Comparison of ENCODE assay signal across 18 cellular contexts in the genomic region with DNA sequence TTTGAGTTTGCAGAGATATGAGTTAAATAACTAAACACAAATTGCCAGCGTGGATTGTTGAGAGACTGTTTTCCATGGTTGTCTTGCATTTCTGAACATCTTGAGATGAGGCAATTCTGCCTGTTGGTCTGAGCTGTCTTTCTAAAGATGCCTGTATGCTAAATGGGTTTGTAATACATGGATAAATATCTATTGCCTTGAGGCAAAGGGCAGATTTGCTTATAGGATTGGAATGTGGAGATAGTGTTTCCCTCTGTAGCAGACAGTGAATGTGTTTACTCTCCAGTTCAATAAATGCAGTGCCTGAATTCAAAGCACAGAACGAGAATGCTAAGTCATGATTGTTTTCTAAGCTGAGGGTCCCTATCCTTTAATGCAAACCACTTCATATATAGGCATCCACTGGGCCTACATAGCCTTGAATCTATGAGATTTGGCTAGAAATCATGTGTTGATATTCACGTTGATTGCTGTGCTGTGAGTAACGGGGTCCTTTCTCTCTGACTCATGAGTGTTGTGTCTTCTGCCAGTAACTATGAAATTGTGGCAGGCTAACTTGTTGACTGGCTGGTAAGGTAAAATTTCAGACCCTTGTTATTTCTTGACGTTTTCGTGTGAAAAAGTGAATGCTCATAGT.
A peak's percentile ranks its signal among the peaks of the same experiment; 100 is the strongest.
DNase-seq lines count a peak whose midpoint lies in the region; ATAC-seq and TF ChIP-seq lines count a peak whose summit lies in the region.
"Had no signal": no experiment of that assay in that cellular context is flagged by ENCODE, and none has a peak within 500 bp of the region (broad histone marks: within the 10 kb centered on the region; RNA-seq: fewer than 3 reads in every experiment).

No MANE protein-coding gene starts in this region.

- H3K4me1 ChIP-seq in breast epithelium: no peaks in the 10 kb centered on the region
- H3K4me1 ChIP-seq: spleen, tibial nerve had no signal

- no peak for TF ChIP-seq CTCF in MCF 10A (IDR thresholded peaks at IDR 0.05; ENCODE audit: unreplicated experiment)
- no peak for TF ChIP-seq CTCF in breast epithelium (IDR thresholded peaks at IDR 0.05)
- TF ChIP-seq CTCF in fibroblast of the aortic adventitia (IDR thresholded peaks at IDR 0.05; ENCODE audit: insufficient read depth, low read length): no peak
- TF ChIP-seq CTCF in type B pancreatic cell (conservative IDR thresholded peaks at IDR 0.05): no peak

- DNase-seq in MCF 10A (ENCODE audit: unreplicated experiment) (peak; percentile 50), breast epithelium (ENCODE audit: low spot score in 2 of 2) (no peak), fibroblast of the aortic adventitia (ENCODE audit: low read depth) (peak; percentile 57), type B pancreatic cell (ENCODE audit: extremely low spot score, unreplicated experiment) (no peak), inferior parietal cortex (ENCODE audit: extremely low spot score) (no peak), GDM1 (lab: John Stamatoyannopoulos, UW) (no peak)
- DNase-seq: activated CD4-positive, alpha-beta T cell treated with anti-CD3 and anti-CD28 coated beads, Interleukin-2, amount 50 U/mL, for 1 hour; activated effector memory CD4-positive, alpha-beta T cell treated with Interleukin-2 at 50 U/mL for 16 hours; cerebellar nuclear complex; DMS79 treated with DMSO at 0.1 percent for 48 hours; kidney glomerular epithelial cell; naive thymus-derived CD8-positive, alpha-beta T cell; NCI-H1092; NCI-H69; spleen had no signal

- peaks cover 16% of the 10 kb centered on the region for H3K4me1 Mint-ChIP-seq in MCF 10A (ENCODE audit: insufficient read depth, unreplicated experiment)
- no peaks in the 10 kb centered on the region for H3K4me1 Mint-ChIP-seq in type B pancreatic cell (ENCODE audit: unreplicated experiment)
- H3K4me1 Mint-ChIP-seq: naive thymus-derived CD8-positive, alpha-beta T cell had no signal

- H3K4me3 ChIP-seq in breast epithelium: no peak overlapping the region
- no peak overlapping the region for H3K4me3 ChIP-seq in fibroblast of the aortic adventitia (ENCODE audit: low read depth, low read length)
- H3K4me3 ChIP-seq: spleen, tibial nerve had no signal

- no peaks in the 10 kb centered on the region for H3K9me3 ChIP-seq in breast epithelium
- H3K9me3 ChIP-seq: tibial nerve had no signal

- H3K27me3 ChIP-seq in breast epithelium: no peaks in the 10 kb centered on the region
- H3K27me3 ChIP-seq: spleen, tibial nerve had no signal

- intact Hi-C loops in MCF 10A (cut with micrococcal nuclease) (no loop called here), breast epithelium (cut with DNase I; ENCODE audit: low total_unique reads) (no loop called here)

- H3K9me3 Mint-ChIP-seq in MCF 10A (ENCODE audit: unreplicated experiment) (no peaks in the 10 kb centered on the region), type B pancreatic cell (no peaks in the 10 kb centered on the region)

- no peak for TF ChIP-seq POLR2A in breast epithelium (IDR thresholded peaks at IDR 0.05)

- H3K36me3 ChIP-seq in breast epithelium: no peaks in the 10 kb centered on the region
- H3K36me3 ChIP-seq: spleen, tibial nerve had no signal

- no peaks in the 10 kb centered on the region for H3K36me3 Mint-ChIP-seq in MCF 10A (ENCODE audit: insufficient read depth, unreplicated experiment)
- H3K36me3 Mint-ChIP-seq in type B pancreatic cell: no peaks in the 10 kb centered on the region

- POLR2A ChIA-PET in MCF 10A (lab: Yijun Ruan, JAX): interaction anchor here (0.5 to 0.8 kb wide), 2 partner anchors 48 to 348 kb away, joined by 3 read pairs; no protein-coding TSS in a partner anchor

- ATAC-seq in SK-N-SH treated with all-trans-retinoic acid at 6 μM for 48 hours (peak; percentile 97), GM18519 (IDR thresholded peaks at IDR 0.05; ENCODE audit: low FRiP score, unreplicated experiment) (no peak)
- ATAC-seq: naive thymus-derived CD8-positive, alpha-beta T cell had no signal

- no peak overlapping the region for H3K4me3 Mint-ChIP-seq in MCF 10A (ENCODE audit: unreplicated experiment)
- no peak overlapping the region for H3K4me3 Mint-ChIP-seq in type B pancreatic cell
- H3K4me3 Mint-ChIP-seq: naive thymus-derived CD8-positive, alpha-beta T cell had no signal

- no peak overlapping the region for H3K27ac ChIP-seq in breast epithelium
- H3K27ac ChIP-seq: spleen, tibial nerve had no signal

- CTCF ChIA-PET in MCF 10A (lab: Yijun Ruan, JAX): no interaction called here

- no TSS peak for BruUV-seq in MCF 10A (replicated peaks; lab: Mats Ljungman, UMichigan)

- no peaks in the 10 kb centered on the region for H3K27me3 Mint-ChIP-seq in MCF 10A (ENCODE audit: insufficient read depth, unreplicated experiment)
- no peaks in the 10 kb centered on the region for H3K27me3 Mint-ChIP-seq in type B pancreatic cell
- H3K27me3 Mint-ChIP-seq: naive thymus-derived CD8-positive, alpha-beta T cell had no signal

- H3K27ac Mint-ChIP-seq in MCF 10A (ENCODE audit: low read depth, unreplicated experiment) (peak overlapping the region; percentile 81), type B pancreatic cell (peak overlapping the region; percentile 25)
- H3K27ac Mint-ChIP-seq: naive thymus-derived CD8-positive, alpha-beta T cell had no signal

TF ChIP-seq in SK-N-SH treated with all-trans-retinoic acid at 6 μM for 48 hours, 23 proteins besides CTCF, POLR2A, EP300 and RAD21 (continues in another document):
- TF ChIP-seq, protein P1, sequence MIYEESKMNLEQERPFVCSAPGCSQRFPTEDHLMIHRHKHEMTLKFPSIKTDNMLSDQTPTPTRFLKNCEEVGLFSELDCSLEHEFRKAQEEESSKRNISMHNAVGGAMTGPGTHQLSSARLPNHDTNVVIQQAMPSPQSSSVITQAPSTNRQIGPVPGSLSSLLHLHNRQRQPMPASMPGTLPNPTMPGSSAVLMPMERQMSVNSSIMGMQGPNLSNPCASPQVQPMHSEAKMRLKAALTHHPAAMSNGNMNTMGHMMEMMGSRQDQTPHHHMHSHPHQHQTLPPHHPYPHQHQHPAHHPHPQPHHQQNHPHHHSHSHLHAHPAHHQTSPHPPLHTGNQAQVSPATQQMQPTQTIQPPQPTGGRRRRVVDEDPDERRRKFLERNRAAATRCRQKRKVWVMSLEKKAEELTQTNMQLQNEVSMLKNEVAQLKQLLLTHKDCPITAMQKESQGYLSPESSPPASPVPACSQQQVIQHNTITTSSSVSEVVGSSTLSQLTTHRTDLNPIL (CRISPR knock-in tag; IDR thresholded peaks at IDR 0.05; ENCODE audit: low read depth): no peak
- no peak for TF ChIP-seq RARB (CRISPR knock-in tag; IDR thresholded peaks at IDR 0.05)
- no peak for TF ChIP-seq SNAI2 (CRISPR knock-in tag; IDR thresholded peaks at IDR 0.05)
- no peak for TF ChIP-seq PATZ1 (CRISPR knock-in tag; IDR thresholded peaks at IDR 0.05; ENCODE audit: borderline replicate concordance)
- no peak for TF ChIP-seq ZFP30 (CRISPR knock-in tag; IDR thresholded peaks at IDR 0.05)
- TF ChIP-seq CSRNP3 (CRISPR knock-in tag; IDR thresholded peaks at IDR 0.05): no peak
- no peak for TF ChIP-seq CSDC2 (CRISPR knock-in tag; IDR thresholded peaks at IDR 0.05)
- no peak for TF ChIP-seq GLIS3 (CRISPR knock-in tag; IDR thresholded peaks at IDR 0.05)
- no peak for TF ChIP-seq ARNTL (CRISPR knock-in tag; IDR thresholded peaks at IDR 0.05; ENCODE audit: borderline replicate concordance, low read depth)

Comparison
In these comparisons a context has a peak if more than half of its experiments do, and no peak if none do; other contexts are left out.
1. DNase-seq: peak in MCF 10A (single experiment) and fibroblast of the aortic adventitia (single experiment); none in breast epithelium (0 of 2), type B pancreatic cell (single experiment), inferior parietal cortex (single experiment) and GDM1 (single experiment).